In genomic region chr17:10629706-10630105, GRCh38 we compare ENCODE assay signal across 2 cellular contexts.
TF ChIP-seq lines count a peak whose summit lies in the region.

No MANE protein-coding gene starts in this region.

TF ChIP-seq in HepG2, 621 proteins besides CTCF, POLR2A, EP300 and RAD21:
- no peak for TF ChIP-seq CSRNP1 (CRISPR knock-in tag; IDR thresholded peaks at IDR 0.05)
- peak; percentile 63 to 74 for TF ChIP-seq MAFK (conservative IDR thresholded peaks at IDR 0.05 in 1 of 2, IDR thresholded peaks at IDR 0.05 in 1 of 2; ENCODE audit: low read length in 2 of 2)
- TF ChIP-seq MAFF (IDR thresholded peaks at IDR 0.05; ENCODE audit: low read depth, low read length): peak; percentile 53

TF ChIP-seq in K562, 482 proteins besides CTCF, POLR2A, EP300 and RAD21:
- TF ChIP-seq ZNF395 (CRISPR knock-in tag; IDR thresholded peaks at IDR 0.05) (no peak), SREBF2 (CRISPR knock-in tag; IDR thresholded peaks at IDR 0.05) (no peak), RBFOX2 (IDR thresholded peaks at IDR 0.05; ENCODE audit: low read depth, low read length) (no peak), MGA (IDR thresholded peaks at IDR 0.05) (no peak), HIVEP1 (CRISPR knock-in tag; IDR thresholded peaks at IDR 0.05) (no peak), ZNF316 (IDR thresholded peaks at IDR 0.05) (0 out of 2 replicates have a peak, but pooled peaks have one; percentile 26), ZKSCAN1 (IDR thresholded peaks at IDR 0.05; ENCODE audit: low read depth, low read length) (no peak)
TF ChIP-seq in K562: peak in this region for 1.
